1 cellular context compared by ENCODE assay signal in genomic region chr6:20172842-20173456, GRCh38.
TF ChIP-seq lines count a peak whose summit lies in the region.

No MANE protein-coding gene starts in this region.

TF ChIP-seq in GM12878, 131 proteins besides CTCF, POLR2A, EP300 and RAD21 (continued from another document):
- TF ChIP-seq IRF5 (IDR thresholded peaks at IDR 0.05; ENCODE audit: borderline replicate concordance): no peak
- no peak for TF ChIP-seq IKZF2 (IDR thresholded peaks at IDR 0.05)
- no peak for TF ChIP-seq CBX5 (IDR thresholded peaks at IDR 0.05; ENCODE audit: low read depth)
- no peak for TF ChIP-seq FOXM1 (IDR thresholded peaks at IDR 0.05; ENCODE audit: low read depth, low read length)
- TF ChIP-seq BCL3 (IDR thresholded peaks at IDR 0.05; ENCODE audit: borderline replicate concordance, insufficient read depth, low read depth, low read length, poor library complexity, severe bottlenecking): no peak
- TF ChIP-seq E4F1 (IDR thresholded peaks at IDR 0.05; ENCODE audit: borderline replicate concordance, partially characterized antibody): no peak
- TF ChIP-seq ETV6 (conservative IDR thresholded peaks at IDR 0.05 in 1 of 2, IDR thresholded peaks at IDR 0.05 in 1 of 2; ENCODE audit: borderline replicate concordance in 1 of 2, low read depth in 1 of 2): no peak
- TF ChIP-seq MTA3 (IDR thresholded peaks at IDR 0.05; ENCODE audit: borderline replicate concordance, low read length): no peak
